In genomic region chr21:28771790-28772501, GRCh38 we compare ENCODE assay signal across 11 cellular contexts.
DNase-seq lines count a peak whose midpoint lies in the region; ATAC-seq and TF ChIP-seq lines count a peak whose summit lies in the region.
"Had no signal": no experiment of that assay in that cellular context is flagged by ENCODE, and none has a peak within 500 bp of the region (broad histone marks: within the 10 kb centered on the region; RNA-seq: fewer than 3 reads in every experiment).

No MANE protein-coding gene starts in this region.

- POLR2A ChIA-PET in CD8-positive, alpha-beta memory T cell (lab: Charles Lee): no interaction called here

- peaks cover 48% of the 10 kb centered on the region for H3K4me1 ChIP-seq in left ventricle myocardium inferior
- H3K4me1 ChIP-seq in CD8-positive, alpha-beta memory T cell (ENCODE audit: insufficient read depth, low read length): no peaks in the 10 kb centered on the region

- H3K36me3 ChIP-seq in left ventricle myocardium inferior: no peaks in the 10 kb centered on the region
- no peaks in the 10 kb centered on the region for H3K36me3 ChIP-seq in CD8-positive, alpha-beta memory T cell (ENCODE audit: insufficient read depth, low read length)

- peaks cover 68% of the 10 kb centered on the region for H3K4me1 Mint-ChIP-seq in activated T-helper 1 cell treated with anti-CD3 and anti-CD28 coated beads, Interleukin-12 subunit alpha, Interleukin-12 subunit beta, Interleukin-2, Interleukin-4 antibody, amounts not matched to agents 30 ng/mL and 10 ng/mL and 1 ng/mL, durations not matched to agents 14 hours and 24 hours and 36 hours (ENCODE audit: low read depth)
- H3K4me1 Mint-ChIP-seq in stimulated activated effector memory CD8-positive, alpha-beta T cell treated with anti-CD3 and anti-CD28 coated beads, Interleukin-12 subunit alpha, Interleukin-12 subunit beta, amount 100 ng/mL, for 72 hours: peaks cover 67% of the 10 kb centered on the region
- peaks cover 9 to 36% (median 31%) of the 10 kb centered on the region in 3 donors for H3K4me1 Mint-ChIP-seq in CD8-positive, alpha-beta memory T cell

- H3K9me3 Mint-ChIP-seq in activated T-helper 1 cell treated with anti-CD3 and anti-CD28 coated beads, Interleukin-12 subunit alpha, Interleukin-12 subunit beta, Interleukin-2, Interleukin-4 antibody, amounts not matched to agents 30 ng/mL and 10 ng/mL and 1 ng/mL, durations not matched to agents 14 hours and 24 hours and 36 hours: peaks cover 10% of the 10 kb centered on the region
- H3K9me3 Mint-ChIP-seq in stimulated activated effector memory CD8-positive, alpha-beta T cell treated with anti-CD3 and anti-CD28 coated beads, Interleukin-12 subunit alpha, Interleukin-12 subunit beta, amount 100 ng/mL, for 72 hours: peaks cover 2% of the 10 kb centered on the region
- H3K9me3 Mint-ChIP-seq in CD8-positive, alpha-beta memory T cell: peaks cover 0 to 4% (median 0%) of the 10 kb centered on the region in 5 donors

- H3K9me3 ChIP-seq in left ventricle myocardium inferior (replicated peaks): no peaks in the 10 kb centered on the region
- H3K9me3 ChIP-seq in CD8-positive, alpha-beta memory T cell (ENCODE audit: low read length): no peaks in the 10 kb centered on the region

- no peak for ATAC-seq in stimulated activated effector memory CD8-positive, alpha-beta T cell treated with anti-CD3 and anti-CD28 coated beads, Interleukin-12 subunit alpha, Interleukin-12 subunit beta, amount 100 ng/mL, for 72 hours

- intact Hi-C loops in activated T-helper 1 cell treated with anti-CD3 and anti-CD28 coated beads, Interleukin-12 subunit alpha, Interleukin-12 subunit beta, Interleukin-2, Interleukin-4 antibody, amounts not matched to agents 30 ng/mL and 10 ng/mL and 1 ng/mL, durations not matched to agents 14 hours and 24 hours and 36 hours (cut with micrococcal nuclease): loop anchor here (2.0 to 10.0 kb wide), 3 partner anchors 65 to 1943 kb away; partner anchors contain the start of gene KRTAP21-3
- intact Hi-C loops in left ventricle myocardium inferior (cut with micrococcal nuclease): no loop called here

- TF ChIP-seq CTCF in left ventricle myocardium inferior (IDR thresholded peaks at IDR 0.05; ENCODE audit: borderline replicate concordance): no peak

- H3K27me3 ChIP-seq in left ventricle myocardium inferior (ENCODE audit: low read depth): no peaks in the 10 kb centered on the region
- no peaks in the 10 kb centered on the region for H3K27me3 ChIP-seq in CD8-positive, alpha-beta memory T cell (ENCODE audit: insufficient read depth, low read length, poor library complexity, severe bottlenecking)

- H3K27ac ChIP-seq in left ventricle myocardium inferior (replicated peaks): peak overlapping the region; percentile 53
- H3K27ac ChIP-seq in CD8-positive, alpha-beta memory T cell (ENCODE audit: low read depth, low read length): no peak overlapping the region

- CTCF ChIA-PET in CD8-positive, alpha-beta memory T cell (lab: Charles Lee): no interaction called here

- peaks cover 33% of the 10 kb centered on the region for H3K36me3 Mint-ChIP-seq in activated T-helper 1 cell treated with anti-CD3 and anti-CD28 coated beads, Interleukin-12 subunit alpha, Interleukin-12 subunit beta, Interleukin-2, Interleukin-4 antibody, amounts not matched to agents 30 ng/mL and 10 ng/mL and 1 ng/mL, durations not matched to agents 14 hours and 24 hours and 36 hours (ENCODE audit: low read depth)
- no peaks in the 10 kb centered on the region for H3K36me3 Mint-ChIP-seq in stimulated activated effector memory CD8-positive, alpha-beta T cell treated with anti-CD3 and anti-CD28 coated beads, Interleukin-12 subunit alpha, Interleukin-12 subunit beta, amount 100 ng/mL, for 72 hours
- H3K36me3 Mint-ChIP-seq in CD8-positive, alpha-beta memory T cell: peaks cover 12 to 41% (median 25%) of the 10 kb centered on the region in 3 donors

- H3K27me3 Mint-ChIP-seq in activated T-helper 1 cell treated with anti-CD3 and anti-CD28 coated beads, Interleukin-12 subunit alpha, Interleukin-12 subunit beta, Interleukin-2, Interleukin-4 antibody, amounts not matched to agents 30 ng/mL and 10 ng/mL and 1 ng/mL, durations not matched to agents 14 hours and 24 hours and 36 hours (ENCODE audit: insufficient read depth): no peaks in the 10 kb centered on the region
- no peaks in the 10 kb centered on the region for H3K27me3 Mint-ChIP-seq in CD8-positive, alpha-beta memory T cell

- DNase-seq in H4 (ENCODE audit: low spot score) (peak; percentile 56), left ventricle myocardium inferior (no peak), NCI-H526 (lab: John Stamatoyannopoulos, UW) (no peak), NCI-H1436 treated with DMSO at 0.1 percent for 48 hours (lab: John Stamatoyannopoulos, UW) (no peak)
- no peak for DNase-seq in activated T-helper 1 cell treated with anti-CD3 and anti-CD28 coated beads, Interleukin-12 subunit alpha, Interleukin-12 subunit beta, Interleukin-2, Interleukin-4 antibody, amounts not matched to agents 30 ng/mL and 10 ng/mL and 1 ng/mL, durations not matched to agents 14 hours and 24 hours and 36 hours (ENCODE audit: low spot score)
- no peak for DNase-seq in stimulated activated effector memory CD8-positive, alpha-beta T cell treated with anti-CD3 and anti-CD28 coated beads, Interleukin-12 subunit alpha, Interleukin-12 subunit beta, amount 100 ng/mL, for 72 hours (ENCODE audit: low spot score in 2 of 2)
- no peak for DNase-seq in CD8-positive, alpha-beta memory T cell
- DNase-seq in stimulated activated CD4-positive, alpha-beta T cell treated with anti-CD3 and anti-CD28 coated beads, Interleukin-1b, Interleukin-23, amount 100 ng/mL, for 48 hours: no peak
- DNase-seq: activated gamma-delta T cell, NCI-H1105, nucleus accumbens had no signal

- no peak overlapping the region for H3K4me3 Mint-ChIP-seq in activated T-helper 1 cell treated with anti-CD3 and anti-CD28 coated beads, Interleukin-12 subunit alpha, Interleukin-12 subunit beta, Interleukin-2, Interleukin-4 antibody, amounts not matched to agents 30 ng/mL and 10 ng/mL and 1 ng/mL, durations not matched to agents 14 hours and 24 hours and 36 hours
- no peak overlapping the region for H3K4me3 Mint-ChIP-seq in stimulated activated effector memory CD8-positive, alpha-beta T cell treated with anti-CD3 and anti-CD28 coated beads, Interleukin-12 subunit alpha, Interleukin-12 subunit beta, amount 100 ng/mL, for 72 hours
- H3K4me3 Mint-ChIP-seq in CD8-positive, alpha-beta memory T cell: no peak overlapping the region

- peak overlapping the region; percentile 18 for H3K27ac Mint-ChIP-seq in activated T-helper 1 cell treated with anti-CD3 and anti-CD28 coated beads, Interleukin-12 subunit alpha, Interleukin-12 subunit beta, Interleukin-2, Interleukin-4 antibody, amounts not matched to agents 30 ng/mL and 10 ng/mL and 1 ng/mL, durations not matched to agents 14 hours and 24 hours and 36 hours
- H3K27ac Mint-ChIP-seq in stimulated activated effector memory CD8-positive, alpha-beta T cell treated with anti-CD3 and anti-CD28 coated beads, Interleukin-12 subunit alpha, Interleukin-12 subunit beta, amount 100 ng/mL, for 72 hours: peak overlapping the region; percentile 49
- H3K27ac Mint-ChIP-seq in CD8-positive, alpha-beta memory T cell: peak overlapping the region in 3 of 8 donors; percentile 4 to 52 (median 7)

- H3K4me3 ChIP-seq in left ventricle myocardium inferior: no peak overlapping the region
- no peak overlapping the region for H3K4me3 ChIP-seq in CD8-positive, alpha-beta memory T cell (ENCODE audit: low read length)
